Comparison of ENCODE assay signal across 11 cellular contexts in the genomic region with DNA sequence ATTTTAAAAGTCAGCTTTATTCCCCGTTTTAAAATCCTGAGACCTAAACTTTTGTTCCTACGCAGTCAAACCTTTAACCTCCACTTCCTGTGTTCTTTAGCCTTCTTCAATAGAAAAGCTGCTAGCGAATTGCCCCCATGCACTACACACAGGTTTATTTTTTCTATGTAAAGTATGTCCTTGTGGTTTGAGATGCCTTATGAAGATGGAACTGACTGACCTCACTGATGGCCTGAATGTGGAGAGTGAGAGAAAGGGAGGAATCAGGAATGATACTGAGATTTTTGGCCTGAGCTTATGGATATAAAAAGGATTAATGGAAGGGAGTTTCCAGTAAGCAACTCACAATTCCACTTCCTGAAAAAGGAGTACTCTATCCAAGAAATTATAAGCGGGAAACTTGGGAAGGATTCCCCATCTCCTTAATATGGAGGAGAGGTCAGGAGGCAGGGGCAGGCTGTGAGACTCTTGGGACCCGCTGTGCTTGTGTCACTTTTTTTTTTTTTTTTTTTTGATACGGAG.
DNase-seq lines count a peak whose midpoint lies in the region; ATAC-seq, FAIRE-seq and TF ChIP-seq lines count a peak whose summit lies in the region.
"Had no signal": no experiment of that assay in that cellular context is flagged by ENCODE, and none has a peak within 500 bp of the region (broad histone marks: within the 10 kb centered on the region; RNA-seq: fewer than 3 reads in every experiment).

No MANE protein-coding gene starts in this region.

- peak; percentile 26 for FAIRE-seq in GM12891 (lab: Jason Lieb, UNC)

- TF ChIP-seq POLR2A in GM12891 (IDR thresholded peaks at IDR 0.05; ENCODE audit: low read depth, low read length) (no peak; the same call in 1 of the 2 replicates), spleen (IDR thresholded peaks at IDR 0.05) (no peak)

- DNase-seq in GM12891 (ENCODE audit: insufficient read length, low spot score) = no peak
- no peak for DNase-seq in activated CD8-positive, alpha-beta T cell treated with anti-CD3 and anti-CD28 coated beads for 36 hours
- peak; percentile 66 for DNase-seq in fibroblast of villous mesenchyme (ENCODE audit: low read depth)
- DNase-seq in spleen = no peak
- no peak for DNase-seq in activated effector memory CD4-positive, alpha-beta T cell treated with anti-CD3 and anti-CD28 coated beads, Interleukin-2, amount 50 U/mL, for 16 hours
- DNase-seq in cortex of kidney (lab: John Stamatoyannopoulos, UW) = no peak
- DNase-seq: activated CD4-positive, CD25-positive, alpha-beta regulatory T cell treated with anti-CD3 and anti-CD28 coated beads, Interleukin-2, amount 50 U/mL, for 72 hours; mucosa of descending colon had no signal

- H3K36me3 Mint-ChIP-seq in activated CD8-positive, alpha-beta T cell treated with anti-CD3 and anti-CD28 coated beads for 36 hours (ENCODE audit: low read depth) = peaks cover 3% of the 10 kb centered on the region

- CTCF ChIA-PET in activated CD8-positive, alpha-beta T cell treated with anti-CD3 and anti-CD28 coated beads for 36 hours (lab: Charles Lee) = interaction anchor here (0.7 to 1.2 kb wide), 3 partner anchors 18 to 88 kb away, joined by 3 to 5 read pairs (median 4); no protein-coding TSS in a partner anchor

- peak; percentile 32 for ATAC-seq in activated CD8-positive, alpha-beta T cell treated with anti-CD3 and anti-CD28 coated beads for 36 hours
- ATAC-seq in esophagus mucosa = no peak

- H3K4me1 ChIP-seq in spleen = peaks cover 4 to 62% (median 45%) of the 10 kb centered on the region in 6 donors

- H3K27me3 Mint-ChIP-seq in activated CD8-positive, alpha-beta T cell treated with anti-CD3 and anti-CD28 coated beads for 36 hours = no peaks in the 10 kb centered on the region

- H3K9me3 ChIP-seq in spleen = peaks cover 0 to 7% (median 5%) of the 10 kb centered on the region in 8 donors
- H3K9me3 ChIP-seq: mucosa of descending colon had no signal

- intact Hi-C loops in activated CD8-positive, alpha-beta T cell treated with anti-CD3 and anti-CD28 coated beads for 36 hours (cut with micrococcal nuclease) = loop anchor here (1.0 kb wide), 1 partner anchor 76 kb away; no protein-coding TSS in a partner anchor
- intact Hi-C loops in spleen (cut with DNase I; ENCODE audit: low total_unique reads) = no loop called here

- H3K9me3 Mint-ChIP-seq in activated CD8-positive, alpha-beta T cell treated with anti-CD3 and anti-CD28 coated beads for 36 hours = peaks cover 2% of the 10 kb centered on the region

- no peak overlapping the region for H3K4me3 ChIP-seq in fibroblast of villous mesenchyme (ENCODE audit: low read depth, low read length)
- H3K4me3 ChIP-seq in spleen = no peak overlapping the region
- H3K4me3 ChIP-seq: cardiac muscle cell, esophagus muscularis mucosa, mucosa of descending colon had no signal

- 32 to 59% (median 47%) methylated on average over 6 of the region's 6 CpGs for WGBS in spleen, 5 donors

- peak overlapping the region in 7 of 8 donors; percentile 41 to 80 (median 73) for H3K27ac ChIP-seq in spleen
- H3K27ac ChIP-seq: cardiac muscle cell had no signal

- H3K36me3 ChIP-seq in spleen = no peaks in the 10 kb centered on the region
- H3K36me3 ChIP-seq: cardiac muscle cell, esophagus muscularis mucosa had no signal

- no peak overlapping the region for H3K4me3 Mint-ChIP-seq in activated CD8-positive, alpha-beta T cell treated with anti-CD3 and anti-CD28 coated beads for 36 hours

- H3K4me1 Mint-ChIP-seq in activated CD8-positive, alpha-beta T cell treated with anti-CD3 and anti-CD28 coated beads for 36 hours (ENCODE audit: low read depth) = peaks cover 38% of the 10 kb centered on the region

- POLR2A ChIA-PET in activated CD8-positive, alpha-beta T cell treated with anti-CD3 and anti-CD28 coated beads for 36 hours (lab: Charles Lee) = interaction anchor here (1.4 kb wide), 1 partner anchor 70 kb away, joined by 3 read pairs; no protein-coding TSS in a partner anchor

- peak overlapping the region; percentile 49 for H3K27ac Mint-ChIP-seq in activated CD8-positive, alpha-beta T cell treated with anti-CD3 and anti-CD28 coated beads for 36 hours

- no peaks in the 10 kb centered on the region for H3K27me3 ChIP-seq in spleen (replicated peaks in 1 of 7)
- H3K27me3 ChIP-seq: cardiac muscle cell, esophagus muscularis mucosa had no signal

- TF ChIP-seq CTCF in activated CD8-positive, alpha-beta T cell treated with anti-CD3 and anti-CD28 coated beads for 36 hours (IDR thresholded peaks at IDR 0.05) = no peak
- TF ChIP-seq CTCF in fibroblast of villous mesenchyme (IDR thresholded peaks at IDR 0.05; ENCODE audit: insufficient read depth, low read depth, low read length) (no peak), spleen (IDR thresholded peaks at IDR 0.05 in 8 of 11, conservative IDR thresholded peaks at IDR 0.05 in 3 of 11) (no peak)

TF ChIP-seq in GM12891, 5 proteins besides CTCF, POLR2A, EP300 and RAD21:
- TF ChIP-seq SPI1 (IDR thresholded peaks at IDR 0.05; ENCODE audit: low read depth, low read length) = no peak
- TF ChIP-seq POLR2AphosphoS5 (IDR thresholded peaks at IDR 0.05; ENCODE audit: low read depth, low read length) = no peak
- TF ChIP-seq PAX5 (IDR thresholded peaks at IDR 0.05; ENCODE audit: insufficient read depth, low read length, severe bottlenecking) = no peak
- TF ChIP-seq TAF1 (IDR thresholded peaks at IDR 0.05; ENCODE audit: low read depth, low read length) = no peak
- no peak for TF ChIP-seq POU2F2 (IDR thresholded peaks at IDR 0.05; ENCODE audit: low read depth, low read length)
